Comparison of ENCODE assay signal across 14 cellular contexts in genomic region chr13:77388944-77389616, GRCh38.
DNase-seq lines count a peak whose midpoint lies in the region; ATAC-seq and TF ChIP-seq lines count a peak whose summit lies in the region.
"Had no signal": no experiment of that assay in that cellular context is flagged by ENCODE, and none has a peak within 500 bp of the region (broad histone marks: within the 10 kb centered on the region; RNA-seq: fewer than 3 reads in every experiment).

No MANE protein-coding gene starts in this region.

- no peak overlapping the region for H3K4me3 ChIP-seq in NB4 (ENCODE audit: low read depth, low read length)
- H3K4me3 ChIP-seq in brain microvascular endothelial cell (ENCODE audit: low read depth, low read length) = no peak overlapping the region
- H3K4me3 ChIP-seq: Peyer's patch, smooth muscle cell had no signal

- H3K36me3 ChIP-seq in brain microvascular endothelial cell (replicated peaks) = no peaks in the 10 kb centered on the region
- H3K36me3 ChIP-seq: Peyer's patch had no signal

- no peak overlapping the region for H3K27ac ChIP-seq in brain microvascular endothelial cell
- H3K27ac ChIP-seq: Peyer's patch had no signal

- TF ChIP-seq CTCF in NB4 (IDR thresholded peaks at IDR 0.05; ENCODE audit: low read depth, low read length) (no peak), brain microvascular endothelial cell (IDR thresholded peaks at IDR 0.05; ENCODE audit: low read depth, low read length, missing control alignments) (no peak)

- H3K27me3 ChIP-seq in brain microvascular endothelial cell (replicated peaks) = no peaks in the 10 kb centered on the region
- H3K27me3 ChIP-seq: Peyer's patch had no signal

- in situ Hi-C loops in brain microvascular endothelial cell (cut with HindIII; ENCODE audit: low pct_ligation_motif_present, low sequenced_read_pairs) = no loop called here

- peak; percentile 18 for ATAC-seq in GM21786 (IDR thresholded peaks at IDR 0.05; ENCODE audit: unreplicated experiment)
- ATAC-seq in GM19455 (IDR thresholded peaks at IDR 0.05; ENCODE audit: unreplicated experiment) = no peak

- TF ChIP-seq POLR2A in NB4 (IDR thresholded peaks at IDR 0.05; ENCODE audit: extremely low read depth, insufficient read length) = no peak

- DNase-seq in activated CD4-positive, alpha-beta T cell treated with anti-CD3 and anti-CD28 coated beads, Interleukin-2, amount 50 U/mL, for 48 hours = peak; percentile 25 to 31
- no peak for DNase-seq in activated CD4-positive, alpha-beta T cell treated with anti-CD3 and anti-CD28 coated beads, Interleukin-2, amount 50 U/mL, for 4 hours
- DNase-seq in NB4 (ENCODE audit: low read depth) = peak; percentile 32
- DNase-seq in putamen (ENCODE audit: low spot score) = peak; percentile 87
- DNase-seq in DMS79 treated with DMSO at 0.1 percent for 48 hours (lab: John Stamatoyannopoulos, UW) = no peak
- no peak for DNase-seq in brain microvascular endothelial cell
- DNase-seq: Karpas-422, midbrain, NCI-H1694, NCI-H524, Peyer's patch had no signal

Comparison
In these comparisons a context has a peak if more than half of its experiments do, and no peak if none do; other contexts are left out.
1. DNase-seq: peak in activated CD4-positive, alpha-beta T cell treated with anti-CD3 and anti-CD28 coated beads, Interleukin-2, amount 50 U/mL, for 48 hours (2 of 2), NB4 (single experiment) and putamen (single experiment); none in activated CD4-positive, alpha-beta T cell treated with anti-CD3 and anti-CD28 coated beads, Interleukin-2, amount 50 U/mL, for 4 hours (0 of 2), DMS79 treated with DMSO at 0.1 percent for 48 hours (single experiment) and brain microvascular endothelial cell (single experiment).